Comparison of ENCODE assay signal across 8 cellular contexts in the genomic region with DNA sequence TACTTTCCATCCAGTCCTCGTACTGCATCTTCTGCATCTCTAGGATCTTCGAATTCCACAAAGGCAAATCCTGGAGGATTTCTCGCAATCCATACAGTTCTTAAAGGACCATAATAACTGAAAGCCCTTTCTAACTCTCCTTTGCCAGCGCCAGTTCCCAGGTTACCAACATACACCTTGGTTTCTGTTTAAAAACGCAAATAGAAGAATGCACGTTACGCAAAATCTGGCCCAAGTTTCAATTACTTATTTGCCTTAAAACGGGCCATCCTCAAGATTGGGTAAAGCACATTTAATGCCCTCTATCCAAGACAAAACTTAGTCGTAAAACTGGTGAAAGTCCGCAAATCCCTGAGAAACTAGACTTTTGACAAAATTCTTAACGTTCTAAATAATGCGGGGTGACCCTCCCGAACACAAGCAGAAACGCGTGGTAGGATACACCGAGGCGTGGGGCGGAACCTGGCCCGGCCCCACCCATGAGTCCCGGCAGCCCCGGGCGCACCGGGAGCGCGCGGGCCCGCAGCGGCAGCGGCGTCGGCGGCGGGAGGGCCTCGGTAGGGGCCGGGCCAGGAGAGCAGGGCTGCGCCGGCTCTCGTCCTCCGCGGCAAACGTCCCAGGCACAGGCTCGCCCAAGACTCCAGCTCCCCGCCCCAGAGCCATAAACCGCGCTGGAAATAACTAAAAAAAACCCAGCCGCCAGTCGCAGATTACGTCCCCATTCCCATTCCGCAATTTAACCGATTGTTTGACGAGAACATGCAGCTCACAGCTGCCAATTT. TPM values are rescaled to one million over a fixed set of nuclear protein-coding genes. Genes with fewer than 3 reads are reported as not detected.
A peak's percentile ranks its signal among the peaks of the same experiment; 100 is the strongest.
DNase-seq lines count a peak whose midpoint lies in the region; ATAC-seq and TF ChIP-seq lines count a peak whose summit lies in the region.

No MANE protein-coding gene starts in this region.

- peak overlapping the region; percentile 99 to 100 (median 100) for H3K27ac Mint-ChIP-seq in naive B cell

- H3K9me3 ChIP-seq in esophagus (ENCODE audit: control insufficient read depth in 2 of 2, insufficient read depth in 1 of 2, low read depth in 1 of 2, low read length in 1 of 2) (no peaks in the 10 kb centered on the region), stomach (no peaks in the 10 kb centered on the region)

- H3K27ac ChIP-seq in esophagus (ENCODE audit: low read depth in 2 of 2, low read length in 1 of 2): peak overlapping the region; percentile 96 to 98
- peak overlapping the region; percentile 97 to 100 (median 99) for H3K27ac ChIP-seq in stomach

- H3K4me1 ChIP-seq in esophagus (ENCODE audit: control insufficient read depth in 2 of 2, insufficient read depth in 2 of 2, low read length in 1 of 2): peaks cover 0 to 2% of the 10 kb centered on the region in 2 donors
- H3K4me1 ChIP-seq in stomach: peaks cover 27 to 71% (median 46%) of the 10 kb centered on the region in 4 donors

- peaks cover 34 to 68% (median 59%) of the 10 kb centered on the region in 3 donors for H3K4me1 Mint-ChIP-seq in naive B cell

- TF ChIP-seq POLR2A in stomach (IDR thresholded peaks at IDR 0.05): no peak

- peaks cover 37 to 38% of the 10 kb centered on the region in 2 donors for H3K36me3 Mint-ChIP-seq in naive B cell

- intact Hi-C loops in stomach (cut with DNase I; ENCODE audit: low total_unique reads): no loop called here

- H3K27me3 ChIP-seq in GM06990 (replicated peaks; ENCODE audit: control insufficient read depth, insufficient read depth, low read length): no peaks in the 10 kb centered on the region
- H3K27me3 ChIP-seq in esophagus (ENCODE audit: control insufficient read depth in 1 of 2, insufficient read depth in 2 of 2, low read length in 2 of 2): no peaks in the 10 kb centered on the region
- H3K27me3 ChIP-seq in stomach: no peaks in the 10 kb centered on the region

- peak; percentile 35 for ATAC-seq in GM21717 (IDR thresholded peaks at IDR 0.05; ENCODE audit: unreplicated experiment)
- ATAC-seq in naive B cell (ENCODE audit: low read depth in 2 of 2): peak; percentile 38 to 41

- H3K27me3 Mint-ChIP-seq in naive B cell: no peaks in the 10 kb centered on the region

- H3K4me3 ChIP-seq in GM06990 (replicated peaks; ENCODE audit: low read depth, low read length) (peak overlapping the region; percentile 87), esophagus (ENCODE audit: low read depth in 1 of 2, low read length in 2 of 2) (peak overlapping the region; percentile 97 to 98), stomach (peak overlapping the region; percentile 68 to 89 (median 80))

- peak overlapping the region; percentile 94 to 100 (median 99) for H3K4me3 Mint-ChIP-seq in naive B cell

- no peak for TF ChIP-seq EP300 in stomach (IDR thresholded peaks at IDR 0.05)

- DNase-seq in GM06990 (ENCODE audit: extremely low read depth, insufficient read length): peak; percentile 66
- peak; percentile 25 for DNase-seq in M059J (ENCODE audit: low read depth)
- peak; percentile 29 for DNase-seq in activated T-cell treated with anti-CD3 and anti-CD28 coated beads for 24 hours (ENCODE audit: low read depth)
- peak; percentile 38 for DNase-seq in naive B cell
- peak; percentile 63 for DNase-seq in stomach
- no peak for DNase-seq in NCI-H526 treated with DMSO at 0.1 percent for 48 hours (lab: John Stamatoyannopoulos, UW)

- no peak for TF ChIP-seq CTCF in GM06990 (IDR thresholded peaks at IDR 0.05; ENCODE audit: insufficient read depth, low read length, poor library complexity, severe bottlenecking)
- no peak for TF ChIP-seq CTCF in stomach (IDR thresholded peaks at IDR 0.05)

- H3K36me3 ChIP-seq in GM06990 (ENCODE audit: control insufficient read depth, insufficient read depth, low read length) (peaks cover 20% of the 10 kb centered on the region), esophagus (ENCODE audit: control insufficient read depth in 2 of 2, insufficient read depth in 2 of 2, low read length in 1 of 2) (peaks cover 0 to 7% of the 10 kb centered on the region in 2 donors), stomach (peaks cover 43 to 45% (median 44%) of the 10 kb centered on the region in 4 donors)

- 0 to 1% methylated on average over 51 of the region's 51 CpGs for WGBS in esophagus, 2 donors
- WGBS in stomach, 5 donors: 0 to 1% (median 0%) methylated on average over 30 to 51 of the region's 51 CpGs

- peaks cover 0 to 3% (median 0%) of the 10 kb centered on the region in 7 donors for H3K9me3 Mint-ChIP-seq in naive B cell

RNA-seq across cellular contexts. Expression of a gene that starts 1.0 kb away (rescaled TPM):
- 158 and 243 TPM in 2 replicates for total RNA-seq in M059J (2014; rRNA removed; shearing (Covaris generic))
- polyA plus RNA-seq in esophagus: 100 to 1,000 TPM; 102 to 136 TPM
- polyA plus RNA-seq in naive B cell (ENCODE audit: low read depth in 6 of 6): 100 to 1,000 TPM; 164 to 306 (median 228) TPM
- total RNA-seq in stomach: 100 to 1,000 TPM in 2 of 5 donors, 10 to 100 TPM in 3; 57.9 to 163 (median 97.5) TPM
- 100 to 1,000 TPM in 1 of 3 donors, 10 to 100 TPM in 2; 83.7 to 122 (median 88.4) TPM for polyA plus RNA-seq in stomach

RNA-seq across cellular contexts. Expression of a gene that starts 27.8 kb away (rescaled TPM):
- total RNA-seq in M059J (2014; rRNA removed; shearing (Covaris generic)): 20.5 and 20.7 TPM in 2 replicates
- polyA plus RNA-seq in esophagus (10 to 100 TPM in 1 of 2 donors, 1 to 10 TPM in 1; 6.6 to 12.8 TPM), naive B cell (ENCODE audit: low read depth in 6 of 6) (10 to 100 TPM in 4 of 6 donors, 1 to 10 TPM in 2; 5.7 to 17.9 (median 14.9) TPM), stomach (10 to 100 TPM in 2 of 3 donors, 1 to 10 TPM in 1; 7.9 to 14.0 (median 11.8) TPM)
- total RNA-seq in stomach: 1 to 10 TPM in 2 of 5 donors, under 1 TPM in 1, not detected in 2; 0.58 to 8.3 (median 4.5) TPM
